ENCODE assay signal across 8 cellular contexts in the genomic region with DNA sequence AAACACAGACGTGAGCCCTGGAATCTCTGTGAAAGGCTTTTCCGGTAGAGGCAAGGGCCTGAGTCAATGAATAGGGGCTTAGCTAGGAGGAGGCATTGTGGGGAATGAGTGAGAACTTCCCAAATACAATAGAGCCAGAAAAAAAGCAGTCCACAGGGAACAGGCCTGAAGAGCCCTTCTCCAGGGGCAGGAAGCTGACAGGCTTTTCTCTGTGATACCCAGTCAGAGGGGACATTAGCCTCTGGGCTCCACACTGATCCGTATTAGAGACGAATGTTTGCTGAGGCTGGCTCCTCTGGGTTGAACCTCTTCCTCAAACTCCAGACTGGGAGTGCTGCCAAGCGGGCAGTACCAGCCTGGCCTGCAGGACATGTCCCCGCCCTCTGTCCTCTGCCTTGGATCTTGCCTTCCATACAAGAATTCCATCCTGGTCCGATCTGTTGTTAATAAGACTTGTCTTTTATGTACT. TPM values are rescaled to one million over a fixed set of nuclear protein-coding genes. Genes with fewer than 3 reads are reported as not detected.
DNase-seq lines count a peak whose midpoint lies in the region; ATAC-seq, FAIRE-seq and TF ChIP-seq lines count a peak whose summit lies in the region.

No MANE protein-coding gene starts in this region.

- H3K36me3 ChIP-seq in NT2/D1 (ENCODE audit: insufficient read depth, insufficient read length, low read length) (no peaks in the 10 kb centered on the region), endothelial cell of umbilical vein (ENCODE audit: control insufficient read depth in 2 of 2, extremely low read depth in 1 of 2, insufficient read depth in 2 of 2, low read length in 2 of 2) (no peaks in the 10 kb centered on the region)

- dilution Hi-C loops in endothelial cell of umbilical vein (cut with MboI; ENCODE audit: extremely low pct_ligation_motif_present, low sequenced_read_pairs) = no loop called here

- no peak for TF ChIP-seq POLR2A in endothelial cell of umbilical vein (IDR thresholded peaks at IDR 0.05; ENCODE audit: low read depth, low read length)

- H3K4me2 ChIP-seq in endothelial cell of umbilical vein (ENCODE audit: insufficient read depth, low read length) = peak overlapping the region; percentile 3

- no peaks in the 10 kb centered on the region for H3K9me1 ChIP-seq in endothelial cell of umbilical vein (replicated peaks; ENCODE audit: control insufficient read depth, extremely low read depth, insufficient read depth, low read length)

- peak overlapping the region; percentile 91 to 99 for H3K27ac Mint-ChIP-seq in natural killer cell

- H3K9me3 ChIP-seq in NT2/D1 (ENCODE audit: insufficient read depth, low read length) (no peaks in the 10 kb centered on the region), endothelial cell of umbilical vein (replicated peaks; ENCODE audit: control insufficient read depth, insufficient read depth, low read length) (no peaks in the 10 kb centered on the region)

- POLR2A ChIA-PET in endothelial cell of umbilical vein (lab: Charles Lee) = interaction anchor here (1.4 to 3.1 kb wide), 2 partner anchors 216 to 349 kb away, joined by 3 to 11 read pairs; partner anchors contain the start of gene INTS6

- H3K27me3 Mint-ChIP-seq in natural killer cell (ENCODE audit: low read depth in 2 of 2) = peaks cover 0 to 8% of the 10 kb centered on the region in 2 donors

- intact Hi-C loops in endothelial cell of umbilical vein (cut with micrococcal nuclease) (loop anchor here (2.0 to 10.0 kb wide), 5 partner anchors 37 to 654 kb away; partner anchors contain the start of genes ALG11, ATP7B, CKAP2 and VPS36), natural killer cell (cut with micrococcal nuclease) (loop anchor here (1.0 to 5.0 kb wide), 4 partner anchors 15 to 1864 kb away; partner anchors contain the start of genes CKAP2 and SPRYD7)

- no peaks in the 10 kb centered on the region for H3K36me3 Mint-ChIP-seq in natural killer cell

- H2AFZ ChIP-seq in endothelial cell of umbilical vein (ENCODE audit: low read depth, low read length) = peak overlapping the region; percentile 74

- no peak for TF ChIP-seq CTCF in endothelial cell of umbilical vein (IDR thresholded peaks at IDR 0.05; ENCODE audit: extremely low read depth in 1 of 2, insufficient read depth in 1 of 2, low read depth in 1 of 2, low read length in 2 of 2)
- no peak for TF ChIP-seq CTCF in natural killer cell (IDR thresholded peaks at IDR 0.05)

- no peak overlapping the region for H3K4me3 ChIP-seq in NT2/D1 (ENCODE audit: insufficient read length, low read depth)
- H3K4me3 ChIP-seq in endothelial cell of umbilical vein (replicated peaks in 1 of 3; ENCODE audit: insufficient read depth in 1 of 3, low read depth in 1 of 3, low read length in 3 of 3) = no peak overlapping the region

- H3K4me3 Mint-ChIP-seq in natural killer cell = peak overlapping the region; percentile 45

- peak overlapping the region; percentile 92 for H3K27ac ChIP-seq in endothelial cell of umbilical vein (ENCODE audit: insufficient read depth, low read depth, low read length)

- no peaks in the 10 kb centered on the region for H3K9me3 Mint-ChIP-seq in natural killer cell

- FAIRE-seq in endothelial cell of umbilical vein (lab: Jason Lieb, UNC) = no peak

- no peaks in the 10 kb centered on the region for H4K20me1 ChIP-seq in endothelial cell of umbilical vein (replicated peaks; ENCODE audit: control insufficient read depth, extremely low read depth, insufficient read depth, low read length)

- no peaks in the 10 kb centered on the region for H3K79me2 ChIP-seq in endothelial cell of umbilical vein (ENCODE audit: control insufficient read depth, insufficient read depth, low read length)

- peaks cover 34 to 35% of the 10 kb centered on the region in 2 donors for H3K4me1 Mint-ChIP-seq in natural killer cell

- DNase-seq in COLO668 (lab: John Stamatoyannopoulos, UW; ENCODE audit: unreplicated experiment) (peak; percentile 70), NT2/D1 (ENCODE audit: low read depth, low spot score) (peak; percentile 57), endothelial cell of umbilical vein (ENCODE audit: low read depth, low spot score) (peak; percentile 54), natural killer cell (no peak), NCI-H2081 treated with DMSO at 0.1 percent for 48 hours (lab: John Stamatoyannopoulos, UW) (no peak), NOMO-1 treated with dmso at 0.1 percent for 144 hours (lab: John Stamatoyannopoulos, UW; ENCODE audit: unreplicated experiment) (no peak)

- no peak for ATAC-seq in natural killer cell
- no peak for ATAC-seq in GM21526 (IDR thresholded peaks at IDR 0.05; ENCODE audit: low FRiP score, unreplicated experiment)
- ATAC-seq in GM19463 (IDR thresholded peaks at IDR 0.05; ENCODE audit: unreplicated experiment) = no peak

- CTCF ChIA-PET in endothelial cell of umbilical vein (lab: Charles Lee) = interaction anchor here (0.9 to 1.2 kb wide), 2 partner anchors 14 to 653 kb away, joined by 3 to 4 read pairs; no protein-coding TSS in a partner anchor

- H3K9ac ChIP-seq in NT2/D1 (ENCODE audit: insufficient read length, low read depth) (no peak overlapping the region), endothelial cell of umbilical vein (replicated peaks; ENCODE audit: extremely low read depth, insufficient read depth, low read length) (peak overlapping the region; percentile 22)

- H3K27me3 ChIP-seq in NT2/D1 (ENCODE audit: insufficient read depth, insufficient read length) (no peaks in the 10 kb centered on the region), endothelial cell of umbilical vein (ENCODE audit: control insufficient read depth in 2 of 2, insufficient read depth in 2 of 2, low read length in 2 of 2) (no peaks in the 10 kb centered on the region)

- H3K4me1 ChIP-seq in NT2/D1 (ENCODE audit: insufficient read depth, insufficient read length) (no peaks in the 10 kb centered on the region), endothelial cell of umbilical vein (ENCODE audit: control insufficient read depth, extremely low read depth, insufficient read depth, low read length) (peaks cover 34% of the 10 kb centered on the region)

- BruUV-seq in endothelial cell of umbilical vein (replicated peaks; lab: Mats Ljungman, UMichigan) = no TSS peak

TF ChIP-seq in endothelial cell of umbilical vein, 7 proteins besides CTCF, POLR2A, EP300 and RAD21:
- no peak for TF ChIP-seq POLR2AphosphoS5 (IDR thresholded peaks at IDR 0.05; ENCODE audit: insufficient read depth, low read depth, low read length)
- TF ChIP-seq JUN (IDR thresholded peaks at IDR 0.05; ENCODE audit: borderline replicate concordance, insufficient read depth, insufficient read length, low read depth) = no peak
- no peak for TF ChIP-seq MYC (IDR thresholded peaks at IDR 0.05; ENCODE audit: low read depth, low read length)
- TF ChIP-seq, protein P1, sequence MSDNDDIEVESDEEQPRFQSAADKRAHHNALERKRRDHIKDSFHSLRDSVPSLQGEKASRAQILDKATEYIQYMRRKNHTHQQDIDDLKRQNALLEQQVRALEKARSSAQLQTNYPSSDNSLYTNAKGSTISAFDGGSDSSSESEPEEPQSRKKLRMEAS (IDR thresholded peaks at IDR 0.05; ENCODE audit: insufficient read depth, insufficient read length) = no peak
- TF ChIP-seq EZH2 (IDR thresholded peaks at IDR 0.05; ENCODE audit: borderline replicate concordance, low read depth, low read length, severe bottlenecking) = no peak
- no peak for TF ChIP-seq GATA2 (IDR thresholded peaks at IDR 0.05; ENCODE audit: insufficient read depth, insufficient read length, low read depth, low read length)
- TF ChIP-seq FOS (IDR thresholded peaks at IDR 0.05; ENCODE audit: borderline replicate concordance, insufficient read depth, low read length) = no peak
TF ChIP-seq in endothelial cell of umbilical vein: peak in this region for 0.

RNA-seq across cellular contexts. Expression of gene DHRS12, which starts 2.3 kb away (rescaled TPM):
- total RNA-seq in endothelial cell of umbilical vein = 6.4 and 8.9 TPM in 2 replicates
- polyA plus RNA-seq in endothelial cell of umbilical vein = 9.1 and 9.4 TPM in 2 replicates
- 4.9 and 7.3 TPM in 2 replicates for polyA plus RNA-seq in endothelial cell of umbilical vein (2011; cell fraction: cytosol; rRNA removed)
- 13.8 and 16.8 TPM in 2 replicates for polyA plus RNA-seq in endothelial cell of umbilical vein (2011; cell fraction: nucleus; rRNA removed)
- polyA plus RNA-seq in endothelial cell of umbilical vein (2012) = 8.3 and 13.3 TPM in 2 replicates
- polyA minus RNA-seq in endothelial cell of umbilical vein = 8.6 and 9.8 TPM in 2 replicates
- polyA minus RNA-seq in endothelial cell of umbilical vein (2011; cell fraction: cytosol; rRNA and poly(A)+ RNA removed) = not detected
- 7.7 and 9.3 TPM in 2 replicates for polyA minus RNA-seq in endothelial cell of umbilical vein (2011; cell fraction: nucleus; rRNA and poly(A)+ RNA removed)
- total RNA-seq in natural killer cell = 10 to 100 TPM in 2 of 3 donors, 1 to 10 TPM in 1; 7.0 to 11.7 (median 10.4) TPM

RNA-seq across cellular contexts. Expression of gene TMEM272, which starts 43.3 kb away (rescaled TPM):
- total RNA-seq in endothelial cell of umbilical vein = not detected in 2 replicates
- polyA plus RNA-seq in endothelial cell of umbilical vein = not detected in 2 replicates
- polyA plus RNA-seq in endothelial cell of umbilical vein (2011; cell fraction: cytosol; rRNA removed) = not detected in 2 replicates
- 0.03 TPM in 1 of 2 replicates, not detected in the other for polyA plus RNA-seq in endothelial cell of umbilical vein (2011; cell fraction: nucleus; rRNA removed)
- not detected in 2 replicates for polyA plus RNA-seq in endothelial cell of umbilical vein (2012)
- polyA minus RNA-seq in endothelial cell of umbilical vein = not detected in 2 replicates
- not detected for polyA minus RNA-seq in endothelial cell of umbilical vein (2011; cell fraction: cytosol; rRNA and poly(A)+ RNA removed)
- not detected in 2 replicates for polyA minus RNA-seq in endothelial cell of umbilical vein (2011; cell fraction: nucleus; rRNA and poly(A)+ RNA removed)
- under 1 TPM in 1 of 3 donors, not detected in 2; 0.08 TPM for total RNA-seq in natural killer cell

Comparison
In these comparisons a context has a peak if more than half of its experiments do, and no peak if none do; other contexts are left out.
1. DNase-seq: peak in COLO668 (single experiment), NT2/D1 (single experiment) and endothelial cell of umbilical vein (single experiment); none in natural killer cell (single experiment), NCI-H2081 treated with DMSO at 0.1 percent for 48 hours (single experiment) and NOMO-1 treated with dmso at 0.1 percent for 144 hours (single experiment).